In the genomic region with DNA sequence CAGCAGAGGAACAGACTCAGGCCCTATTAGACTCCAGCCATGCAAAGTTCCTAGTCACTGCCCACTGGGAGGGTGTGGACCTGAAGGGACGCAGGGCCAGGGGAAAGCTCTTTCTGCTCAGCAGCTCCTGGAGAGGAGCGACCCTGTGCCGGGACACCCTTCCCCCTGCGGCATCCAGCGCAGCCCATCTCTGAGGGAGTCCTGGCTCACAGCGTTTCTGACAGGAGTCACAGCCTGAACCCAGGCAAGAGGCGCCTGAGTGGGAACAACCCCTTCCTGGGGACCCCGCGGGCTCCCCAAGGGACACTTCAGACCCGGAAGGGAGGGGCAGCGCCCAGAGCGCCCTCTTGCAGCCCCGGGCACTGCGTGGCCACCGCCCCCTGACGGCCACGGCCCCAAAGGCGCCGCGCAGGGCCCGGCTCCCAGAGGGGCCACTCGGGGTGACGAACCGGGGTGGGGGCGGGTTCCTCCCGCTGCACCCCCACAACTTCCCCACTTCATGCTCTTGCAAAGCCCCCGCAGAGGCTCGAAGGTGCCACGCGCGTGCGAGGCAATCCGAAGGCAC, we compare ENCODE assay signal across 8 cellular contexts. TPM values are rescaled to one million over a fixed set of nuclear protein-coding genes. Genes with fewer than 3 reads are reported as not detected.
DNase-seq lines count a peak whose midpoint lies in the region; ATAC-seq and TF ChIP-seq lines count a peak whose summit lies in the region.

No MANE protein-coding gene starts in this region.

- H3K27me3 ChIP-seq in BLaER1: no peaks in the 10 kb centered on the region
- H3K27me3 ChIP-seq in upper lobe of right lung: no peaks in the 10 kb centered on the region

- H3K36me3 ChIP-seq in BLaER1 (peaks cover 24% of the 10 kb centered on the region), upper lobe of right lung (no peaks in the 10 kb centered on the region)

- H3K4me3 Mint-ChIP-seq in endothelial cell (ENCODE audit: unreplicated experiment): peak overlapping the region; percentile 84

- peak overlapping the region; percentile 94 for H3K4me3 ChIP-seq in BLaER1
- peak overlapping the region; percentile 94 for H3K4me3 ChIP-seq in upper lobe of right lung

- peak overlapping the region; percentile 95 for H3K9ac ChIP-seq in BLaER1

- peak overlapping the region; percentile 96 for H3K4me2 ChIP-seq in BLaER1

- H3K9me3 ChIP-seq in BLaER1 (no peaks in the 10 kb centered on the region), upper lobe of right lung (no peaks in the 10 kb centered on the region)

- TF ChIP-seq CTCF in endothelial cell (IDR thresholded peaks at IDR 0.05; ENCODE audit: unreplicated experiment) (no peak), upper lobe of right lung (IDR thresholded peaks at IDR 0.05) (peak; percentile 48)

- peaks cover 14% of the 10 kb centered on the region for H3K27me3 Mint-ChIP-seq in endothelial cell (ENCODE audit: unreplicated experiment)

- peaks cover 11% of the 10 kb centered on the region for H3K4me1 Mint-ChIP-seq in endothelial cell (ENCODE audit: unreplicated experiment)

- no peak overlapping the region for H3K27ac Mint-ChIP-seq in endothelial cell (ENCODE audit: unreplicated experiment)

- no peaks in the 10 kb centered on the region for H3K9me3 Mint-ChIP-seq in endothelial cell (ENCODE audit: unreplicated experiment)

- ATAC-seq in GM19035 (IDR thresholded peaks at IDR 0.05; ENCODE audit: unreplicated experiment) (peak; percentile 15), upper lobe of right lung (peak; percentile 57)

- no peaks in the 10 kb centered on the region for H3K36me3 Mint-ChIP-seq in endothelial cell (ENCODE audit: low read depth, unreplicated experiment)

- H4K20me1 ChIP-seq in BLaER1: peaks cover 68% of the 10 kb centered on the region

- peak; percentile 35 for DNase-seq in HT1080 (ENCODE audit: low read depth)
- DNase-seq in activated CD4-positive, alpha-beta T cell treated with anti-CD3 and anti-CD28 coated beads for 48 hours: peak; percentile 38
- DNase-seq in endothelial cell (ENCODE audit: low spot score): no peak
- peak; percentile 46 for DNase-seq in midbrain (lab: John Stamatoyannopoulos, UW)
- peak; percentile 86 for DNase-seq in upper lobe of right lung
- DNase-seq in posterior vena cava (ENCODE audit: low spot score): no peak

- intact Hi-C loops in upper lobe of right lung (cut with DNase I): no loop called here
- intact Hi-C loops in posterior vena cava (cut with DNase I): no loop called here

- H3K27ac ChIP-seq in BLaER1 (peak overlapping the region; percentile 95), upper lobe of right lung (peak overlapping the region; percentile 92)

- H3K4me1 ChIP-seq in BLaER1 (peaks cover 76% of the 10 kb centered on the region), upper lobe of right lung (peaks cover 61% of the 10 kb centered on the region)

RNA-seq across cellular contexts. Expression of a gene that starts 0.9 kb away (rescaled TPM):
- 17.1 and 26.0 TPM in 2 replicates for total RNA-seq in HT1080 (2014; rRNA removed; shearing (Covaris generic))
- polyA plus RNA-seq in HT1080 (2015; cell fraction: cytosol; rRNA removed): 15.1 and 15.5 TPM in 2 replicates
- 38.9 and 51.3 TPM in 2 replicates for polyA plus RNA-seq in HT1080 (2015; cell fraction: nucleus; rRNA removed)
- total RNA-seq in endothelial cell (ENCODE audit: unreplicated experiment) (40.1 TPM), upper lobe of right lung (38.9 TPM), posterior vena cava (10 to 100 TPM; 20.8 to 22.0 TPM)

RNA-seq across cellular contexts. Expression of a gene that starts 14.4 kb away (rescaled TPM):
- total RNA-seq in HT1080 (2014; rRNA removed; shearing (Covaris generic)): 16.4 and 18.7 TPM in 2 replicates
- polyA plus RNA-seq in HT1080 (2015; cell fraction: cytosol; rRNA removed): 7.4 and 8.9 TPM in 2 replicates
- 26.5 and 28.2 TPM in 2 replicates for polyA plus RNA-seq in HT1080 (2015; cell fraction: nucleus; rRNA removed)
- total RNA-seq in endothelial cell (ENCODE audit: unreplicated experiment) (40.8 TPM), upper lobe of right lung (17.6 TPM), posterior vena cava (10 to 100 TPM in 1 of 2 donors, 1 to 10 TPM in 1; 9.4 to 11.2 TPM)

RNA-seq across cellular contexts. Expression of a gene that starts 24.1 kb away (rescaled TPM):
- total RNA-seq in HT1080 (2014; rRNA removed; shearing (Covaris generic)): 3.6 and 7.6 TPM in 2 replicates
- 9.5 and 11.7 TPM in 2 replicates for polyA plus RNA-seq in HT1080 (2015; cell fraction: cytosol; rRNA removed)
- 16.0 and 22.0 TPM in 2 replicates for polyA plus RNA-seq in HT1080 (2015; cell fraction: nucleus; rRNA removed)
- total RNA-seq in endothelial cell (ENCODE audit: unreplicated experiment) (5.0 TPM), upper lobe of right lung (4.3 TPM), posterior vena cava (1 to 10 TPM; 1.1 to 1.5 TPM)

RNA-seq across cellular contexts. Expression of a gene that starts 25.6 kb away (rescaled TPM):
- 60.8 and 66.3 TPM in 2 replicates for total RNA-seq in HT1080 (2014; rRNA removed; shearing (Covaris generic))
- 49.3 and 50.3 TPM in 2 replicates for polyA plus RNA-seq in HT1080 (2015; cell fraction: cytosol; rRNA removed)
- polyA plus RNA-seq in HT1080 (2015; cell fraction: nucleus; rRNA removed): 82.2 and 90.5 TPM in 2 replicates
- total RNA-seq in endothelial cell (ENCODE audit: unreplicated experiment) (73.4 TPM), upper lobe of right lung (58.9 TPM), posterior vena cava (10 to 100 TPM; 44.3 to 44.8 TPM)

Comparison
In these comparisons a context has a peak if more than half of its experiments do, and no peak if none do; other contexts are left out.
1. DNase-seq: peak in HT1080 (single experiment), activated CD4-positive, alpha-beta T cell treated with anti-CD3 and anti-CD28 coated beads for 48 hours (single experiment), midbrain (single experiment) and upper lobe of right lung (single experiment); none in endothelial cell (single experiment) and posterior vena cava (single experiment).